19 cellular contexts compared by ENCODE assay signal in genomic region chr11:47132490-47132889, GRCh38. TPM values are rescaled to one million over a fixed set of nuclear protein-coding genes. Genes with fewer than 3 reads are reported as not detected.
A peak's percentile ranks its signal among the peaks of the same experiment; 100 is the strongest.
DNase-seq lines count a peak whose midpoint lies in the region; ATAC-seq, FAIRE-seq and TF ChIP-seq lines count a peak whose summit lies in the region.
"Had no signal": no experiment of that assay in that cellular context is flagged by ENCODE, and none has a peak within 500 bp of the region (broad histone marks: within the 10 kb centered on the region; RNA-seq: fewer than 3 reads in every experiment).

No MANE protein-coding gene starts in this region.

- H3K36me3 Mint-ChIP-seq in endodermal cell (ENCODE audit: low read depth) (peaks cover 4% of the 10 kb centered on the region), nephron progenitor cell (ENCODE audit: low read depth) (peaks cover 4% of the 10 kb centered on the region)
- H3K36me3 Mint-ChIP-seq in effector memory CD8-positive, alpha-beta T cell (ENCODE audit: insufficient read depth), result no peaks in the 10 kb centered on the region
- no peaks in the 10 kb centered on the region for H3K36me3 Mint-ChIP-seq in activated CD8-positive, alpha-beta T cell treated with anti-CD3 and anti-CD28 coated beads, Interleukin-2, amount 10 ng/mL, durations not matched to agents 7 days and 5 days (ENCODE audit: low read depth)

- no peak for FAIRE-seq in pancreas (lab: Jason Lieb, UNC)
- FAIRE-seq: A549, D721Med, H1 had no signal

- H3K9me3 Mint-ChIP-seq in endodermal cell, result no peaks in the 10 kb centered on the region
- no peaks in the 10 kb centered on the region for H3K9me3 Mint-ChIP-seq in effector memory CD8-positive, alpha-beta T cell
- no peaks in the 10 kb centered on the region for H3K9me3 Mint-ChIP-seq in activated CD8-positive, alpha-beta T cell treated with anti-CD3 and anti-CD28 coated beads, Interleukin-2, amount 10 ng/mL, durations not matched to agents 7 days and 5 days (ENCODE audit: insufficient read depth)
- no peaks in the 10 kb centered on the region for H3K9me3 Mint-ChIP-seq in nephron progenitor cell
- H3K9me3 Mint-ChIP-seq: CD4-positive, alpha-beta T cell; H9 had no signal

- H3K27me3 ChIP-seq in endodermal cell (ENCODE audit: control insufficient read depth, insufficient read depth, low read length, poor library complexity, severe bottlenecking) (no peaks in the 10 kb centered on the region), pancreas (no peaks in the 10 kb centered on the region), foreskin keratinocyte (no peaks in the 10 kb centered on the region)

- H3K9me3 ChIP-seq in endodermal cell (ENCODE audit: control insufficient read depth, low read length) (no peaks in the 10 kb centered on the region), pancreas (no peaks in the 10 kb centered on the region)
- H3K9me3 ChIP-seq: A549, Caco-2 had no signal

- no peak for TF ChIP-seq CTCF in endodermal cell (conservative IDR thresholded peaks at IDR 0.05)
- TF ChIP-seq CTCF in pancreas (IDR thresholded peaks at IDR 0.05), result no peak
- TF ChIP-seq CTCF in foreskin keratinocyte (conservative IDR thresholded peaks at IDR 0.05), result no peak
- TF ChIP-seq CTCF in nephron progenitor cell (IDR thresholded peaks at IDR 0.05), result no peak

- POLR2A ChIA-PET in activated CD8-positive, alpha-beta T cell treated with anti-CD3 and anti-CD28 coated beads, Interleukin-2, amount 10 ng/mL, durations not matched to agents 7 days and 5 days (lab: Charles Lee), result no interaction called here

- H3K27me3 Mint-ChIP-seq in endodermal cell (ENCODE audit: insufficient read depth) (no peaks in the 10 kb centered on the region), nephron progenitor cell (ENCODE audit: low read depth, poor library complexity) (no peaks in the 10 kb centered on the region)
- no peaks in the 10 kb centered on the region for H3K27me3 Mint-ChIP-seq in effector memory CD8-positive, alpha-beta T cell
- H3K27me3 Mint-ChIP-seq in activated CD8-positive, alpha-beta T cell treated with anti-CD3 and anti-CD28 coated beads, Interleukin-2, amount 10 ng/mL, durations not matched to agents 7 days and 5 days (ENCODE audit: low read depth), result no peaks in the 10 kb centered on the region
- H3K27me3 Mint-ChIP-seq: CD4-positive, alpha-beta T cell had no signal

- CTCF ChIA-PET in activated CD8-positive, alpha-beta T cell treated with anti-CD3 and anti-CD28 coated beads, Interleukin-2, amount 10 ng/mL, durations not matched to agents 7 days and 5 days (lab: Charles Lee), result interaction anchor here (1.5 to 2.4 kb wide), 2 partner anchors 20 to 170 kb away, joined by 3 to 11 read pairs; no protein-coding TSS in a partner anchor

- H3K27ac Mint-ChIP-seq in endodermal cell (no peak overlapping the region), nephron progenitor cell (no peak overlapping the region)
- no peak overlapping the region for H3K27ac Mint-ChIP-seq in effector memory CD8-positive, alpha-beta T cell
- H3K27ac Mint-ChIP-seq in activated CD8-positive, alpha-beta T cell treated with anti-CD3 and anti-CD28 coated beads, Interleukin-2, amount 10 ng/mL, durations not matched to agents 7 days and 5 days, result no peak overlapping the region
- H3K27ac Mint-ChIP-seq: CD4-positive, alpha-beta T cell; H9 had no signal

- H3K27ac ChIP-seq in endodermal cell (ENCODE audit: low read depth, low read length) (no peak overlapping the region), pancreas (peak overlapping the region in 3 of 4 donors; percentile 1 to 62 (median 50)), foreskin keratinocyte (no peak overlapping the region)
- H3K27ac ChIP-seq: 22Rv1, A549, C4-2B had no signal

- H3K36me3 ChIP-seq in endodermal cell (ENCODE audit: control insufficient read depth, insufficient read depth, low read length), result no peaks in the 10 kb centered on the region
- no peaks in the 10 kb centered on the region for H3K36me3 ChIP-seq in pancreas

- ATAC-seq in pancreas, result peak; percentile 77 to 87 (median 86)
- ATAC-seq in effector memory CD8-positive, alpha-beta T cell (replicated peaks), result no peak
- ATAC-seq in activated CD8-positive, alpha-beta T cell treated with anti-CD3 and anti-CD28 coated beads, Interleukin-2, amount 10 ng/mL, durations not matched to agents 7 days and 5 days, result no peak
- no peak for ATAC-seq in foreskin keratinocyte
- ATAC-seq: A549 had no signal

- H3K4me1 Mint-ChIP-seq in endodermal cell (peaks cover 59% of the 10 kb centered on the region), nephron progenitor cell (peaks cover 34% of the 10 kb centered on the region)
- no peaks in the 10 kb centered on the region for H3K4me1 Mint-ChIP-seq in effector memory CD8-positive, alpha-beta T cell (ENCODE audit: low read depth in 2 of 2)
- no peaks in the 10 kb centered on the region for H3K4me1 Mint-ChIP-seq in activated CD8-positive, alpha-beta T cell treated with anti-CD3 and anti-CD28 coated beads, Interleukin-2, amount 10 ng/mL, durations not matched to agents 7 days and 5 days (ENCODE audit: low read depth)

- peaks cover 34% of the 10 kb centered on the region for H3K4me1 ChIP-seq in endodermal cell (ENCODE audit: control insufficient read depth, insufficient read depth, low read length)
- peaks cover 38 to 57% (median 43%) of the 10 kb centered on the region in 3 donors for H3K4me1 ChIP-seq in pancreas
- no peaks in the 10 kb centered on the region for H3K4me1 ChIP-seq in foreskin keratinocyte
- H3K4me1 ChIP-seq: A549 had no signal

- H3K4me3 ChIP-seq in endodermal cell (ENCODE audit: low read length), result no peak overlapping the region
- H3K4me3 ChIP-seq in pancreas, result no peak overlapping the region
- H3K4me3 ChIP-seq: A549 had no signal

- intact Hi-C loops in pancreas (cut with DNase I), result no loop called here

- DNase-seq in NCI-H146 (lab: John Stamatoyannopoulos, UW) (peak; percentile 28), NCI-H146 treated with DMSO at 0.1 percent for 48 hours (lab: John Stamatoyannopoulos, UW; ENCODE audit: unreplicated experiment) (no peak), endodermal cell (peak; percentile 17), pancreas (peak in 3 of 6 donors; percentile 61 to 78 (median 78)), foreskin keratinocyte (no peak), nephron progenitor cell (no peak)
- no peak for DNase-seq in effector memory CD8-positive, alpha-beta T cell
- no peak for DNase-seq in activated CD8-positive, alpha-beta T cell treated with anti-CD3 and anti-CD28 coated beads, Interleukin-2, amount 10 ng/mL, durations not matched to agents 7 days and 5 days
- DNase-seq: AML-193; Caco-2; CD4-positive, alpha-beta T cell; DMS79 treated with DMSO at 0.1 percent for 48 hours; GF-D8; H9 had no signal

- H3K4me3 Mint-ChIP-seq in endodermal cell (no peak overlapping the region), nephron progenitor cell (no peak overlapping the region)
- H3K4me3 Mint-ChIP-seq in effector memory CD8-positive, alpha-beta T cell, result no peak overlapping the region
- no peak overlapping the region for H3K4me3 Mint-ChIP-seq in activated CD8-positive, alpha-beta T cell treated with anti-CD3 and anti-CD28 coated beads, Interleukin-2, amount 10 ng/mL, durations not matched to agents 7 days and 5 days
- H3K4me3 Mint-ChIP-seq: CD4-positive, alpha-beta T cell; H9 had no signal

- no peak overlapping the region for H3K9ac ChIP-seq in endodermal cell (ENCODE audit: extremely low read depth, low read length, poor library complexity, severe bottlenecking)

RNA-seq across cellular contexts. Expression of gene ARFGAP2, which starts 44.2 kb away (rescaled TPM):
- total RNA-seq in endodermal cell (10 to 100 TPM; 84.6 to 86.0 TPM), pancreas (10 to 100 TPM; 40.1 to 67.5 (median 61.4) TPM), foreskin keratinocyte (78.2 and 83.5 TPM in 2 replicates)
- polyA plus RNA-seq in endodermal cell (2013, experiment 1 of 2), result 55.0 TPM
- polyA plus RNA-seq in endodermal cell (2013, experiment 2 of 2), result 48.1 TPM
- polyA plus RNA-seq in pancreas (10 to 100 TPM; 73.1 to 78.9 TPM), foreskin keratinocyte (51.4 and 52.2 TPM in 2 replicates)
- 100 to 1,000 TPM in 1 of 2 experiments, 10 to 100 TPM in 1; 89.6 to 102 TPM for total RNA-seq in activated CD8-positive, alpha-beta T cell treated with anti-CD3 and anti-CD28 coated beads, Interleukin-2, amount 10 ng/mL, durations not matched to agents 7 days and 5 days

RNA-seq across cellular contexts. Expression of gene PACSIN3, which starts 53.7 kb away (rescaled TPM):
- total RNA-seq in endodermal cell, result 10 to 100 TPM; 48.0 to 66.6 TPM
- polyA plus RNA-seq in endodermal cell (2013, experiment 1 of 2), result 22.9 TPM
- 18.0 TPM for polyA plus RNA-seq in endodermal cell (2013, experiment 2 of 2)
- total RNA-seq in pancreas, result 10 to 100 TPM; 16.5 to 39.9 (median 29.6) TPM
- 10 to 100 TPM; 28.1 to 31.3 TPM for polyA plus RNA-seq in pancreas
- total RNA-seq in activated CD8-positive, alpha-beta T cell treated with anti-CD3 and anti-CD28 coated beads, Interleukin-2, amount 10 ng/mL, durations not matched to agents 7 days and 5 days, result 1 to 10 TPM; 2.0 to 2.1 TPM
- total RNA-seq in foreskin keratinocyte, result 67.9 and 71.4 TPM in 2 replicates
- 85.9 and 87.5 TPM in 2 replicates for polyA plus RNA-seq in foreskin keratinocyte

Comparison
In these comparisons a context has a peak if more than half of its experiments do, and no peak if none do; other contexts are left out.
1. DNase-seq: peak in NCI-H146 (single experiment) and endodermal cell (single experiment); none in NCI-H146 treated with DMSO at 0.1 percent for 48 hours (single experiment), effector memory CD8-positive, alpha-beta T cell (0 of 3), activated CD8-positive, alpha-beta T cell treated with anti-CD3 and anti-CD28 coated beads, Interleukin-2, amount 10 ng/mL, durations not matched to agents 7 days and 5 days (single experiment), foreskin keratinocyte (0 of 2) and nephron progenitor cell (single experiment).
2. H3K27ac ChIP-seq: peak in pancreas (3 of 4); none in endodermal cell (single experiment) and foreskin keratinocyte (single experiment).
3. ATAC-seq: peak in pancreas (4 of 4); none in effector memory CD8-positive, alpha-beta T cell (single experiment), activated CD8-positive, alpha-beta T cell treated with anti-CD3 and anti-CD28 coated beads, Interleukin-2, amount 10 ng/mL, durations not matched to agents 7 days and 5 days (single experiment) and foreskin keratinocyte (single experiment).
4. RNA of gene PACSIN3, which starts 53.7 kb away (total RNA-seq): 67.9 to 71.4 TPM in foreskin keratinocyte, 48.0 to 66.6 TPM in endodermal cell and 16.5 to 39.9 TPM in pancreas; 2.0 to 2.1 TPM in activated CD8-positive, alpha-beta T cell treated with anti-CD3 and anti-CD28 coated beads, Interleukin-2, amount 10 ng/mL, durations not matched to agents 7 days and 5 days; every median in the first group is over 4 times any median in the second.